Comparison of ENCODE assay signal across 19 cellular contexts in genomic region chr6:92297101-92297500, GRCh38.
DNase-seq lines count a peak whose midpoint lies in the region; ATAC-seq and TF ChIP-seq lines count a peak whose summit lies in the region.
"Had no signal": no experiment of that assay in that cellular context is flagged by ENCODE, and none has a peak within 500 bp of the region (broad histone marks: within the 10 kb centered on the region; RNA-seq: fewer than 3 reads in every experiment).

No MANE protein-coding gene starts in this region.

- H3K9me3 ChIP-seq in breast epithelium (no peaks in the 10 kb centered on the region), smooth muscle cell (replicated peaks; ENCODE audit: low read depth) (no peaks in the 10 kb centered on the region)
- H3K9me3 ChIP-seq in effector memory CD4-positive, alpha-beta T cell (ENCODE audit: control insufficient read depth, low read length): no peaks in the 10 kb centered on the region
- H3K9me3 ChIP-seq: A549, Peyer's patch had no signal

- no peaks in the 10 kb centered on the region for H3K9me3 Mint-ChIP-seq in MCF 10A (ENCODE audit: unreplicated experiment)

- no peak for ATAC-seq in GM19023 (IDR thresholded peaks at IDR 0.05; ENCODE audit: unreplicated experiment)
- ATAC-seq: A549, HCT116, Right ventricle myocardium inferior had no signal

- H4K20me1 ChIP-seq in smooth muscle cell (ENCODE audit: low read depth): no peaks in the 10 kb centered on the region

- DNase-seq in MCF 10A (ENCODE audit: unreplicated experiment): peak; percentile 49
- no peak for DNase-seq in breast epithelium (ENCODE audit: low spot score in 2 of 2)
- peak; percentile 43 for DNase-seq in NCI-H69 (lab: John Stamatoyannopoulos, UW)
- DNase-seq in choroid plexus epithelial cell (ENCODE audit: low read depth): peak; percentile 38
- no peak for DNase-seq in smooth muscle cell (lab: John Stamatoyannopoulos, UW; ENCODE audit: unreplicated experiment)
- no peak for DNase-seq in effector memory CD4-positive, alpha-beta T cell
- DNase-seq in inferior parietal cortex (ENCODE audit: extremely low spot score): no peak
- DNase-seq: C1 segment of cervical spinal cord, Kasumi-1, NCI-H1092 treated with DMSO at 0.1 percent for 48 hours, NCI-H146, NCI-H2081 treated with DMSO at 0.1 percent for 48 hours, NCI-H226, NCI-H526, Peyer's patch had no signal

- no peak overlapping the region for H3K4me3 ChIP-seq in breast epithelium
- H3K4me3 ChIP-seq in choroid plexus epithelial cell (ENCODE audit: low read depth, low read length): no peak overlapping the region
- no peak overlapping the region for H3K4me3 ChIP-seq in smooth muscle cell
- H3K4me3 ChIP-seq in effector memory CD4-positive, alpha-beta T cell (ENCODE audit: insufficient read depth, low read depth, low read length, poor library complexity, severe bottlenecking): no peak overlapping the region
- H3K4me3 ChIP-seq: A549, Peyer's patch had no signal

- H3K79me2 ChIP-seq in smooth muscle cell (ENCODE audit: low read depth): no peaks in the 10 kb centered on the region

- H3K27me3 ChIP-seq in breast epithelium (no peaks in the 10 kb centered on the region), smooth muscle cell (ENCODE audit: low read depth) (no peaks in the 10 kb centered on the region)
- H3K27me3 ChIP-seq in effector memory CD4-positive, alpha-beta T cell (replicated peaks; ENCODE audit: control insufficient read depth, insufficient read depth, low read length, poor library complexity, severe bottlenecking): no peaks in the 10 kb centered on the region
- H3K27me3 ChIP-seq: Peyer's patch had no signal

- no peaks in the 10 kb centered on the region for H3K27me3 Mint-ChIP-seq in MCF 10A (ENCODE audit: insufficient read depth, unreplicated experiment)

- no peak for TF ChIP-seq POLR2A in breast epithelium (IDR thresholded peaks at IDR 0.05)

- H3K36me3 ChIP-seq in breast epithelium: no peaks in the 10 kb centered on the region
- no peaks in the 10 kb centered on the region for H3K36me3 ChIP-seq in smooth muscle cell (ENCODE audit: low read depth)
- no peaks in the 10 kb centered on the region for H3K36me3 ChIP-seq in effector memory CD4-positive, alpha-beta T cell (ENCODE audit: control insufficient read depth, insufficient read depth, low read length)
- H3K36me3 ChIP-seq: Peyer's patch had no signal

- H3F3A ChIP-seq in smooth muscle cell (ENCODE audit: low read depth): no peaks in the 10 kb centered on the region

- H3K4me2 ChIP-seq in smooth muscle cell: no peak overlapping the region
- H3K4me2 ChIP-seq: A549 had no signal

- H2AFZ ChIP-seq in smooth muscle cell (ENCODE audit: low read depth): peak overlapping the region; percentile 83

- CTCF ChIA-PET in MCF 10A (lab: Yijun Ruan, JAX): no interaction called here

- H3K36me3 Mint-ChIP-seq in MCF 10A (ENCODE audit: insufficient read depth, unreplicated experiment): no peaks in the 10 kb centered on the region

- H3K4me1 Mint-ChIP-seq in MCF 10A (ENCODE audit: insufficient read depth, unreplicated experiment): no peaks in the 10 kb centered on the region

- H3K27ac ChIP-seq in breast epithelium: no peak overlapping the region
- no peak overlapping the region for H3K27ac ChIP-seq in smooth muscle cell (ENCODE audit: low read depth)
- H3K27ac ChIP-seq in effector memory CD4-positive, alpha-beta T cell (ENCODE audit: insufficient read depth, low read length, poor library complexity, severe bottlenecking): no peak overlapping the region
- H3K27ac ChIP-seq: A549, Peyer's patch had no signal

- BruUV-seq in MCF 10A (replicated peaks; lab: Mats Ljungman, UMichigan): no TSS peak

- H3K27ac Mint-ChIP-seq in MCF 10A (ENCODE audit: low read depth, unreplicated experiment): no peak overlapping the region

- no peak overlapping the region for H3K4me3 Mint-ChIP-seq in MCF 10A (ENCODE audit: unreplicated experiment)

- no peak overlapping the region for H3K9ac ChIP-seq in smooth muscle cell (ENCODE audit: low read depth)

- H3K4me1 ChIP-seq in breast epithelium (no peaks in the 10 kb centered on the region), smooth muscle cell (ENCODE audit: low read depth) (no peaks in the 10 kb centered on the region)
- no peaks in the 10 kb centered on the region for H3K4me1 ChIP-seq in effector memory CD4-positive, alpha-beta T cell (ENCODE audit: control insufficient read depth, insufficient read depth, low read length, poor library complexity, severe bottlenecking)
- H3K4me1 ChIP-seq: A549, Peyer's patch had no signal

- POLR2A ChIA-PET in MCF 10A (lab: Yijun Ruan, JAX): interaction anchor here (0.6 kb wide), 1 partner anchor 21 kb away, joined by 3 read pairs; no protein-coding TSS in a partner anchor

- intact Hi-C loops in MCF 10A (cut with micrococcal nuclease) (no loop called here), breast epithelium (cut with DNase I; ENCODE audit: low total_unique reads) (no loop called here)

- TF ChIP-seq CTCF in MCF 10A (IDR thresholded peaks at IDR 0.05; ENCODE audit: unreplicated experiment): no peak
- TF ChIP-seq CTCF in breast epithelium (IDR thresholded peaks at IDR 0.05): no peak
- TF ChIP-seq CTCF in choroid plexus epithelial cell (conservative IDR thresholded peaks at IDR 0.05; ENCODE audit: low read depth, low read length): no peak
- TF ChIP-seq CTCF in smooth muscle cell (IDR thresholded peaks at IDR 0.05; ENCODE audit: borderline replicate concordance, insufficient read depth, poor library complexity, severe bottlenecking): no peak

- WGBS in smooth muscle cell (ENCODE audit: low lambda C conversion rate): 87% methylated on average over 4 of the region's 4 CpGs

Comparison
In these comparisons a context has a peak if more than half of its experiments do, and no peak if none do; other contexts are left out.
1. DNase-seq: peak in MCF 10A (single experiment), NCI-H69 (single experiment) and choroid plexus epithelial cell (single experiment); none in breast epithelium (0 of 2), smooth muscle cell (single experiment), effector memory CD4-positive, alpha-beta T cell (0 of 3) and inferior parietal cortex (single experiment).